In the genomic region with DNA sequence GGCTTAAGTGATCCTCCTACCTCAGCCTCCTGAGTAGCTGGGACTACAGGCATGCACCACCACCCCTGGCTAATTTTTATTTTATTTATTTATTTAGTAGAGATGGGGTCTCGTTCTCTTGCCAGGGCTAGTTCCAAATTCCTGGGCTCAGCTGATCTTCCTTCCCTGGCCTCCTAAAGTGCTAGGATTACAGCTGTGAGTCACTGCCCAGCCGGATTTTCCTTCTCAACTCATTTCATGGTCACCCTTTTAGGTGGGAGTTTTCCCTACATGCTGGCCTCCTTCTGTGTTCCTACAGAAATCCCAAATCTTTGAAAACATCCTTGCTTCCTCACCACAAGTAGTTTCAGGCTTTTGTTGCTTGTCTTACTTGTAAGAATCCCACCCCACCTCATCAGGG, we compare ENCODE assay signal across 34 cellular contexts.
"Had no signal": no experiment of that assay in that cellular context is flagged by ENCODE, and none has a peak within 500 bp of the region (broad histone marks: within the 10 kb centered on the region; RNA-seq: fewer than 3 reads in every experiment).

No MANE protein-coding gene starts in this region.

- H3K27ac ChIP-seq: epithelial cell of prostate, heart left ventricle, ovary, prostate gland, stomach, suprapubic skin, tibial artery, upper lobe of right lung, WERI-Rb-1 had no signal

- H3K4me3 ChIP-seq: heart left ventricle, ovary, prostate gland, stomach, suprapubic skin, tibial artery, upper lobe of right lung had no signal

- H3K9me3 Mint-ChIP-seq: central memory CD8-positive, alpha-beta T cell had no signal

- H3K4me3 Mint-ChIP-seq: activated CD4-positive, alpha-beta memory T cell treated with anti-CD3 and anti-CD28 coated beads for 36 hours; activated naive CD4-positive, alpha-beta T cell treated with anti-CD3 and anti-CD28 coated beads, Interleukin-2, amount 10 ng/mL, durations not matched to agents 7 days and 5 days; activated naive CD8-positive, alpha-beta T cell treated with anti-CD3 and anti-CD28 coated beads, Interleukin-2, amount 10 ng/mL, durations not matched to agents 7 days and 5 days; activated T-cell treated with anti-CD3 and anti-CD28 coated beads, Interleukin-2, amount 50 U/mL, for 24 hours; central memory CD8-positive, alpha-beta T cell; immature natural killer cell; mesothelial cell of epicardium; naive thymus-derived CD4-positive, alpha-beta T cell; stimulated activated naive B cell treated with anti-CD40 and anti-IgM and Interleukin-4, amounts not matched to agents 10 μg/mL and 1 μg/mL and 100 μg/mL, for 72 hours; T-helper 17 cell had no signal

- H3K36me3 ChIP-seq: heart left ventricle, ovary, prostate gland, stomach, suprapubic skin, tibial artery, upper lobe of right lung, WERI-Rb-1 had no signal

- H3K36me3 Mint-ChIP-seq: activated CD4-positive, alpha-beta memory T cell treated with anti-CD3 and anti-CD28 coated beads for 36 hours; activated naive CD4-positive, alpha-beta T cell treated with anti-CD3 and anti-CD28 coated beads, Interleukin-2, amount 10 ng/mL, durations not matched to agents 7 days and 5 days; activated naive CD8-positive, alpha-beta T cell treated with anti-CD3 and anti-CD28 coated beads, Interleukin-2, amount 10 ng/mL, durations not matched to agents 7 days and 5 days; mesothelial cell of epicardium had no signal

- ATAC-seq: activated CD4-positive, CD25-positive, alpha-beta regulatory T cell treated with anti-CD3 and anti-CD28 coated beads, Interleukin-2, amount 50 U/mL, for 24 hours; heart left ventricle; naive thymus-derived CD4-positive, alpha-beta T cell; sciatic nerve; stimulated activated naive B cell treated with anti-CD40 and anti-IgM and Interleukin-4, amounts not matched to agents 10 μg/mL and 1 μg/mL and 100 μg/mL, for 72 hours; T-helper 17 cell; upper lobe of right lung had no signal

- H3K27ac Mint-ChIP-seq: activated CD4-positive, alpha-beta memory T cell treated with anti-CD3 and anti-CD28 coated beads for 36 hours; activated naive CD4-positive, alpha-beta T cell treated with anti-CD3 and anti-CD28 coated beads, Interleukin-2, amount 10 ng/mL, durations not matched to agents 7 days and 5 days; activated naive CD8-positive, alpha-beta T cell treated with anti-CD3 and anti-CD28 coated beads, Interleukin-2, amount 10 ng/mL, durations not matched to agents 7 days and 5 days; activated T-cell treated with anti-CD3 and anti-CD28 coated beads, Interleukin-2, amount 50 U/mL, for 24 hours; mesothelial cell of epicardium; naive thymus-derived CD4-positive, alpha-beta T cell; T-helper 17 cell had no signal

- H3K9me3 ChIP-seq: heart left ventricle, ovary, prostate gland, suprapubic skin, tibial artery, upper lobe of right lung had no signal

- H3K4me1 Mint-ChIP-seq: activated naive CD4-positive, alpha-beta T cell treated with anti-CD3 and anti-CD28 coated beads, Interleukin-2, amount 10 ng/mL, durations not matched to agents 7 days and 5 days; activated naive CD8-positive, alpha-beta T cell treated with anti-CD3 and anti-CD28 coated beads, Interleukin-2, amount 10 ng/mL, durations not matched to agents 7 days and 5 days; central memory CD8-positive, alpha-beta T cell; immature natural killer cell; T-helper 17 cell had no signal

- DNase-seq: activated CD4-positive, alpha-beta memory T cell treated with anti-CD3 and anti-CD28 coated beads for 36 hours; activated CD4-positive, alpha-beta T cell treated with anti-CD3 and anti-CD28 coated beads for 48 hours; activated CD8-positive, alpha-beta memory T cell treated with anti-CD3 and anti-CD28 coated beads, Interleukin-2, amount 50 U/mL, for 48 hours; activated gamma-delta T cell; activated naive CD4-positive, alpha-beta T cell treated with anti-CD3 and anti-CD28 coated beads, Interleukin-2, amount 10 ng/mL, durations not matched to agents 7 days and 5 days; activated naive CD8-positive, alpha-beta T cell treated with anti-CD3 and anti-CD28 coated beads, Interleukin-2, amount 10 ng/mL, durations not matched to agents 7 days and 5 days; activated T-cell treated with anti-CD3 and anti-CD28 coated beads, Interleukin-2, amount 50 U/mL, for 24 hours; amygdala; dermis blood vessel endothelial cell; effector CD4-positive, alpha-beta T cell; heart left ventricle; hypothalamus; immature natural killer cell; naive thymus-derived CD4-positive, alpha-beta T cell; ovary; retina; small intestine; stimulated activated CD4-positive, alpha-beta T cell treated with anti-CD3 and anti-CD28 coated beads, Interleukin-1b, Interleukin-23, amount 100 ng/mL, for 48 hours; stimulated activated CD4-positive, alpha-beta T cell treated with anti-CD3 and anti-CD28 coated beads, Interleukin-4, amount 100 ng/mL, for 4 hours; stimulated activated CD8-positive, alpha-beta memory T cell treated with anti-CD3 and anti-CD28 coated beads, Interleukin-4, amount 100 ng/mL, for 48 hours; stimulated activated naive B cell treated with anti-CD40 and anti-IgM and Interleukin-4, amounts not matched to agents 10 μg/mL and 1 μg/mL and 100 μg/mL, for 72 hours; stomach; T-helper 17 cell; T1000; tibial artery; upper lobe of right lung; WERI-Rb-1 had no signal

- H3K4me1 ChIP-seq: heart left ventricle, prostate gland, suprapubic skin, upper lobe of right lung had no signal

- H3K27me3 ChIP-seq: heart left ventricle, ovary, stomach, suprapubic skin, tibial artery, upper lobe of right lung had no signal
